In the genomic region with DNA sequence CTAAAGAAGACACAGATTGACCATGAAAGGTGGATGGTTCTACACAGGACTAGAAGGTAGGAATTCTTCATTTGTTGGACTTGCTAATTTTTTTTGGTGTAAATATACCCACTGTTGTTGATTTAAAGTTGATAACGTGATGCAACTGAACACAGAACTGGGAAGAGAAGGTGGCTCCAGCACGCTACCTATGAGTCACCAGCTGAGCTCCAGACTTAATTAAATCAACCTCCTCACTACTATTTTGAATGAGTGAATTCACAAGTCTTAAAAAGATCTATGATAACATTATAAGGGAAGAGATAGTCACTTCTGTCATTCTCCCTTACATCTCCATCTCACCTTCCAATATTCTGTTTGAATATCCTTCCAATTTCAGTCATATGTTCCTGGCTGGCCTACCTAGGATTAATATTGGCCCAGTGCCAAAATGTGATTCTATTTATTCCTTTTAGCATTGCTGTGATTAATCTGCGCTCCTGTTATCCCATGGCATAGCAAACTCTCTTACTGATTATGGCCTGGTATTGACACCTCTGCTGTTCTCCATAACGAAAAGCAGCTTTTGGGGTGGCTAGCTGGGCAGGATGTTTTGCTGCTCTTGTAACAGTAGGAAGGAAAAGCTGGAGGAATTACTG, we compare ENCODE assay signal across 17 cellular contexts.
DNase-seq lines count a peak whose midpoint lies in the region; ATAC-seq, FAIRE-seq and TF ChIP-seq lines count a peak whose summit lies in the region.
"Had no signal": no experiment of that assay in that cellular context is flagged by ENCODE, and none has a peak within 500 bp of the region (broad histone marks: within the 10 kb centered on the region; RNA-seq: fewer than 3 reads in every experiment).

No MANE protein-coding gene starts in this region.

- H3K36me3 ChIP-seq in HepG2 (replicated peaks in 1 of 2; ENCODE audit: control insufficient read depth in 1 of 2, insufficient read depth in 2 of 2, low read length in 2 of 2) (no peaks in the 10 kb centered on the region), stomach (no peaks in the 10 kb centered on the region), body of pancreas (replicated peaks in 1 of 2; ENCODE audit: insufficient read depth in 1 of 2, low read depth in 2 of 2) (no peaks in the 10 kb centered on the region)
- H3K36me3 ChIP-seq: heart right ventricle, MG63 had no signal

- H3K4me1 Mint-ChIP-seq in activated CD8-positive, alpha-beta T cell treated with anti-CD3 and anti-CD28 coated beads, Interleukin-2, amount 10 ng/mL, durations not matched to agents 7 days and 5 days (ENCODE audit: low read depth): no peaks in the 10 kb centered on the region
- H3K4me1 Mint-ChIP-seq: natural killer cell had no signal

- no peak for TF ChIP-seq RAD21 in HepG2 (CRISPR knock-in tag; IDR thresholded peaks at IDR 0.05)

- no peak overlapping the region for H2AFZ ChIP-seq in HepG2 (ENCODE audit: low read length)

- H3K79me2 ChIP-seq in HepG2 (ENCODE audit: insufficient read depth, low read length): no peaks in the 10 kb centered on the region

- DNase-seq in HT-29 (ENCODE audit: low spot score): peak; percentile 7
- peak; percentile 44 for DNase-seq in astrocyte of the hippocampus (ENCODE audit: low read depth, low spot score)
- no peak for DNase-seq in HepG2 (ENCODE audit: low spot score)
- DNase-seq in stomach: no peak
- no peak for DNase-seq in body of pancreas
- DNase-seq in activated CD8-positive, alpha-beta T cell treated with anti-CD3 and anti-CD28 coated beads, Interleukin-2, amount 10 ng/mL, durations not matched to agents 7 days and 5 days: no peak
- DNase-seq: activated CD4-positive, CD25-positive, alpha-beta regulatory T cell; activated naive CD4-positive, alpha-beta T cell treated with anti-CD3 and anti-CD28 coated beads, Interleukin-2, amount 50 U/mL, for 16 hours; central memory CD4-positive, alpha-beta T cell; heart right ventricle; kidney glomerular epithelial cell; MG63; natural killer cell; NCI-H2081 treated with DMSO at 0.1 percent for 48 hours; stimulated activated CD4-positive, alpha-beta T cell treated with anti-CD3 and anti-CD28 coated beads, Interleukin-4, amount 100 ng/mL, for 24 hours had no signal

- H3K4me1 ChIP-seq in HepG2 (ENCODE audit: insufficient read depth, low read length) (no peaks in the 10 kb centered on the region), stomach (peaks cover 0 to 26% (median 12%) of the 10 kb centered on the region in 4 donors), body of pancreas (no peaks in the 10 kb centered on the region)

- no peak overlapping the region for H3K4me2 ChIP-seq in HepG2 (ENCODE audit: low read depth, low read length)

- in situ Hi-C loops in HepG2 (cut with HindIII; ENCODE audit: extremely low pct_ligation_motif_present, low pct_unique_long_range_greater_than_20kb): no loop called here

- TF ChIP-seq EP300 in HepG2 (IDR thresholded peaks at IDR 0.05; ENCODE audit: low read depth in 2 of 2, low read length in 2 of 2) (no peak), HepG2 (CRISPR knock-in tag; IDR thresholded peaks at IDR 0.05; ENCODE audit: borderline replicate concordance) (no peak), stomach (IDR thresholded peaks at IDR 0.05) (no peak)

- no peaks in the 10 kb centered on the region for H3K9me3 Mint-ChIP-seq in activated CD8-positive, alpha-beta T cell treated with anti-CD3 and anti-CD28 coated beads, Interleukin-2, amount 10 ng/mL, durations not matched to agents 7 days and 5 days (ENCODE audit: insufficient read depth)
- H3K9me3 Mint-ChIP-seq: natural killer cell had no signal

- POLR2A ChIA-PET in HepG2 (lab: Yijun Ruan, JAX): no interaction called here
- POLR2A ChIA-PET in activated CD8-positive, alpha-beta T cell treated with anti-CD3 and anti-CD28 coated beads, Interleukin-2, amount 10 ng/mL, durations not matched to agents 7 days and 5 days (lab: Charles Lee): no interaction called here

- H3K4me3 ChIP-seq in HepG2 (replicated peaks in 1 of 3; ENCODE audit: insufficient read depth in 1 of 3, low read depth in 2 of 3, low read length in 3 of 3) (no peak overlapping the region), stomach (no peak overlapping the region), body of pancreas (no peak overlapping the region)
- H3K4me3 ChIP-seq: heart right ventricle, MG63 had no signal

- intact Hi-C loops in HepG2 (cut with micrococcal nuclease; ENCODE audit: unreplicated experiment): no loop called here
- intact Hi-C loops in stomach (cut with DNase I; ENCODE audit: low total_unique reads): no loop called here
- intact Hi-C loops in body of pancreas (cut with DNase I): no loop called here

- no peak for TF ChIP-seq POLR2A in HepG2 (IDR thresholded peaks at IDR 0.05; ENCODE audit: insufficient read depth in 1 of 2, low read depth in 2 of 2, low read length in 2 of 2)
- no peak for TF ChIP-seq POLR2A in stomach (IDR thresholded peaks at IDR 0.05)
- TF ChIP-seq POLR2A in body of pancreas (IDR thresholded peaks at IDR 0.05): no peak

- no peaks in the 10 kb centered on the region for H3K36me3 Mint-ChIP-seq in activated CD8-positive, alpha-beta T cell treated with anti-CD3 and anti-CD28 coated beads, Interleukin-2, amount 10 ng/mL, durations not matched to agents 7 days and 5 days (ENCODE audit: low read depth)
- H3K36me3 Mint-ChIP-seq: natural killer cell had no signal

- no peak overlapping the region for H3K27ac Mint-ChIP-seq in activated CD8-positive, alpha-beta T cell treated with anti-CD3 and anti-CD28 coated beads, Interleukin-2, amount 10 ng/mL, durations not matched to agents 7 days and 5 days
- H3K27ac Mint-ChIP-seq: natural killer cell had no signal

- TF ChIP-seq CTCF in HepG2 (CRISPR knock-in tag; IDR thresholded peaks at IDR 0.05) (no peak), stomach (IDR thresholded peaks at IDR 0.05) (no peak), body of pancreas (IDR thresholded peaks at IDR 0.05) (no peak)

- H3K27ac ChIP-seq in HepG2 (ENCODE audit: extremely low read length, insufficient read depth, low read length) (no peak overlapping the region), stomach (peak overlapping the region in 3 of 5 donors; percentile 37 to 50 (median 37)), body of pancreas (no peak overlapping the region)

- H3K9me3 ChIP-seq in HepG2 (ENCODE audit: low read length): no peaks in the 10 kb centered on the region
- no peaks in the 10 kb centered on the region for H3K9me3 ChIP-seq in stomach
- no peaks in the 10 kb centered on the region for H3K9me3 ChIP-seq in body of pancreas
- H3K9me3 ChIP-seq: heart right ventricle, MG63 had no signal

- no peak for FAIRE-seq in HepG2 (lab: Jason Lieb, UNC)
- FAIRE-seq: H54 had no signal

- BruUV-seq in HepG2 (replicated peaks; lab: Mats Ljungman, UMichigan): no TSS peak

- H3K27me3 ChIP-seq in HepG2 (ENCODE audit: control insufficient read depth in 1 of 2, insufficient read depth in 2 of 2, low read length in 2 of 2): no peaks in the 10 kb centered on the region
- no peaks in the 10 kb centered on the region for H3K27me3 ChIP-seq in stomach
- no peaks in the 10 kb centered on the region for H3K27me3 ChIP-seq in body of pancreas
- H3K27me3 ChIP-seq: heart right ventricle, MG63 had no signal

- WGBS in HepG2 (ENCODE audit: low lambda C conversion rate): 11% methylated on average over 4 of the region's 4 CpGs
- 44 to 64% (median 47%) methylated on average over 4 of the region's 4 CpGs for WGBS in stomach, 5 donors
- WGBS in body of pancreas, 2 donors: 59 to 60% methylated on average over 4 of the region's 4 CpGs

- H4K20me1 ChIP-seq in HepG2 (ENCODE audit: insufficient read depth, low read length): no peaks in the 10 kb centered on the region

- H3K27me3 Mint-ChIP-seq in activated CD8-positive, alpha-beta T cell treated with anti-CD3 and anti-CD28 coated beads, Interleukin-2, amount 10 ng/mL, durations not matched to agents 7 days and 5 days (ENCODE audit: low read depth): peaks cover 8% of the 10 kb centered on the region

- H3K4me3 Mint-ChIP-seq in activated CD8-positive, alpha-beta T cell treated with anti-CD3 and anti-CD28 coated beads, Interleukin-2, amount 10 ng/mL, durations not matched to agents 7 days and 5 days: no peak overlapping the region
- H3K4me3 Mint-ChIP-seq: natural killer cell had no signal

- ATAC-seq in HepG2 (no peak), GM18511 (IDR thresholded peaks at IDR 0.05; ENCODE audit: unreplicated experiment) (no peak), body of pancreas (no peak)
- ATAC-seq in activated CD8-positive, alpha-beta T cell treated with anti-CD3 and anti-CD28 coated beads, Interleukin-2, amount 10 ng/mL, durations not matched to agents 7 days and 5 days: no peak
- ATAC-seq: natural killer cell had no signal

- H3K9ac ChIP-seq in HepG2 (ENCODE audit: insufficient read depth, low read depth, low read length): no peak overlapping the region

- CTCF ChIA-PET in HepG2 (lab: Yijun Ruan, JAX; ENCODE audit: low intra/inter-chr PET ratio, low total read pairs): no interaction called here
- CTCF ChIA-PET in activated CD8-positive, alpha-beta T cell treated with anti-CD3 and anti-CD28 coated beads, Interleukin-2, amount 10 ng/mL, durations not matched to agents 7 days and 5 days (lab: Charles Lee): no interaction called here

TF ChIP-seq in HepG2, 621 proteins besides CTCF, POLR2A, EP300 and RAD21:
- TF ChIP-seq MAFK (conservative IDR thresholded peaks at IDR 0.05 in 1 of 2, IDR thresholded peaks at IDR 0.05 in 1 of 2; ENCODE audit: low read length in 2 of 2): no peak
- TF ChIP-seq LCORL (IDR thresholded peaks at IDR 0.05): peak; percentile 62; the same call in 1 of the 2 replicates
- no peak for TF ChIP-seq LCORL (CRISPR knock-in tag; IDR thresholded peaks at IDR 0.05)

Comparison
In these comparisons a context has a peak if more than half of its experiments do, and no peak if none do; other contexts are left out.
1. DNase-seq: peak in HT-29 (single experiment) and astrocyte of the hippocampus (single experiment); none in HepG2 (single experiment), stomach (single experiment), body of pancreas (0 of 4) and activated CD8-positive, alpha-beta T cell treated with anti-CD3 and anti-CD28 coated beads, Interleukin-2, amount 10 ng/mL, durations not matched to agents 7 days and 5 days (single experiment).
2. H3K27ac ChIP-seq: peak in stomach (3 of 5); none in HepG2 (single experiment) and body of pancreas (0 of 4).